Comparison of ENCODE assay signal across 13 cellular contexts in the genomic region with DNA sequence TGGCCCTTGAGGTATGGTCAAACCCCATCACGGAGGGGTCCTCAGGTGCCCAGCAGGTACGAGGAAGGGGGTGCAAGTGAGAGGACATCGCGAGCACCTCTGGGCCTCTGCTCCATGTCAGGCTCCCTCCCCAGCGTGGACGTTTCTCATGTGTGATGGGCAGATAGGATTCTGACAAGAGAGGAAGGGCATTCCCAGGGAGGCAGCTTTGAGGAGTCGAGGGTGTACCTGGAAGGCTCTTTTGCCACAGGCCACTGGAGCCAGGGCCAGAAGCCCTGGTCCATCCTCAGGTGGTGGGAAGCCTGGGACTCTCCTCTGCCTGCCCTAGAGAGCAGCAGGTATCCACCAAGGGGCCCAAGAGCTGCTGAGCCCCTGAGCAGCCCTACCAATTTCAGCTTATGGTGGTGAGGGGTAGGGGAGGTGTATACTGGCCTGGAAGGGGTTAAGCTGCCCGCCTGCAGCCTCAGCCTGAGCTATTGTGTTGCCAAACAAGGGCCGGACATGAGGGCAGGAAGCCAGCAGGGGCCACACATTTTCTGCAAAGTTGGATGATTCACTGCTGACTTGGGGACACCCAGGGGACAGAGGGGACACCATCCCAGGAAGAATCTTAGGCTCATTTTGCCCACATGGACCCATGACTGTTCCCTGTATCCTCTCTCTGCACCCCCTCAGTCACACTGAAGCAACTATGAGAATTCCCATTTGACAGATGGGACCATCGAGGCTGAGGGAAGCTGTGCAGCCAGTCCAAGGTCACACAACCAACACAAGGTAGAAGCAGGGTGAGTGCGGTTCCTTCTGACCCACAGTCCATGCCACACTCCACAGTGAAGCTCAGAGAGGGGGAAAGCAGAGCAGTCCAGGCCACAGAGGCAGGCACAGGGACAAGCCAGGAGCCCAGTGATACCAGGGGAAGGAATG. TPM values are rescaled to one million over a fixed set of nuclear protein-coding genes. Genes with fewer than 3 reads are reported as not detected.
A peak's percentile ranks its signal among the peaks of the same experiment; 100 is the strongest.
DNase-seq lines count a peak whose midpoint lies in the region; ATAC-seq and TF ChIP-seq lines count a peak whose summit lies in the region.
"Had no signal": no experiment of that assay in that cellular context is flagged by ENCODE, and none has a peak within 500 bp of the region (broad histone marks: within the 10 kb centered on the region; RNA-seq: fewer than 3 reads in every experiment).

No MANE protein-coding gene starts in this region.

- in situ Hi-C loops in G401 (cut with HindIII; ENCODE audit: low sequenced_read_pairs), result no loop called here

- TF ChIP-seq POLR2A in uterus (IDR thresholded peaks at IDR 0.05), result no peak

- H3K27ac ChIP-seq in mesodermal cell (ENCODE audit: low read depth, low read length, severe bottlenecking) (peak overlapping the region; percentile 23), uterus (peak overlapping the region; percentile 72 to 79)
- no peak overlapping the region for H3K27ac ChIP-seq in effector memory CD4-positive, alpha-beta T cell (ENCODE audit: insufficient read depth, low read length, poor library complexity, severe bottlenecking)

- H3K27me3 Mint-ChIP-seq in activated naive CD8-positive, alpha-beta T cell treated with anti-CD3 and anti-CD28 coated beads, Interleukin-2, amount 10 ng/mL, durations not matched to agents 7 days and 5 days, result peaks cover 17% of the 10 kb centered on the region
- peaks cover 21% of the 10 kb centered on the region for H3K27me3 Mint-ChIP-seq in activated naive CD8-positive, alpha-beta T cell treated with anti-CD3 and anti-CD28 coated beads, Interleukin-2, amount 50 U/mL, for 24 hours

- H3K4me3 Mint-ChIP-seq in activated naive CD8-positive, alpha-beta T cell treated with anti-CD3 and anti-CD28 coated beads, Interleukin-2, amount 10 ng/mL, durations not matched to agents 7 days and 5 days, result no peak overlapping the region
- no peak overlapping the region for H3K4me3 Mint-ChIP-seq in activated naive CD8-positive, alpha-beta T cell treated with anti-CD3 and anti-CD28 coated beads, Interleukin-2, amount 50 U/mL, for 24 hours

- TF ChIP-seq CTCF in fibroblast of pulmonary artery (IDR thresholded peaks at IDR 0.05; ENCODE audit: low read length, missing control alignments) (no peak), uterus (IDR thresholded peaks at IDR 0.05) (no peak)

- H3K4me1 Mint-ChIP-seq in activated naive CD8-positive, alpha-beta T cell treated with anti-CD3 and anti-CD28 coated beads, Interleukin-2, amount 10 ng/mL, durations not matched to agents 7 days and 5 days, result peaks cover 9% of the 10 kb centered on the region
- no peaks in the 10 kb centered on the region for H3K4me1 Mint-ChIP-seq in activated naive CD8-positive, alpha-beta T cell treated with anti-CD3 and anti-CD28 coated beads, Interleukin-2, amount 50 U/mL, for 24 hours

- H3K4me1 ChIP-seq in mesodermal cell (ENCODE audit: control insufficient read depth, insufficient read depth, low read length, poor library complexity, severe bottlenecking) (peaks cover 31% of the 10 kb centered on the region), uterus (no peaks in the 10 kb centered on the region)
- no peaks in the 10 kb centered on the region for H3K4me1 ChIP-seq in effector memory CD4-positive, alpha-beta T cell (ENCODE audit: control insufficient read depth, insufficient read depth, low read length, poor library complexity, severe bottlenecking)

- peak overlapping the region; percentile 49 for H3K27ac Mint-ChIP-seq in activated naive CD8-positive, alpha-beta T cell treated with anti-CD3 and anti-CD28 coated beads, Interleukin-2, amount 10 ng/mL, durations not matched to agents 7 days and 5 days
- no peak overlapping the region for H3K27ac Mint-ChIP-seq in activated naive CD8-positive, alpha-beta T cell treated with anti-CD3 and anti-CD28 coated beads, Interleukin-2, amount 50 U/mL, for 24 hours

- H3K27me3 ChIP-seq in uterus, result no peaks in the 10 kb centered on the region
- peaks cover 5% of the 10 kb centered on the region for H3K27me3 ChIP-seq in effector memory CD4-positive, alpha-beta T cell (replicated peaks; ENCODE audit: control insufficient read depth, insufficient read depth, low read length, poor library complexity, severe bottlenecking)

- intact Hi-C loops in uterus (cut with DNase I; ENCODE audit: low total_unique reads), result no loop called here

- peak overlapping the region; percentile 63 for H3K4me3 ChIP-seq in fibroblast of pulmonary artery (replicated peaks; ENCODE audit: low read depth, low read length)
- peak overlapping the region; percentile 11 for H3K4me3 ChIP-seq in mesodermal cell (ENCODE audit: extremely low read depth, insufficient read depth, low read length, poor library complexity, severe bottlenecking)
- no peak overlapping the region for H3K4me3 ChIP-seq in uterus
- no peak overlapping the region for H3K4me3 ChIP-seq in effector memory CD4-positive, alpha-beta T cell (ENCODE audit: insufficient read depth, low read depth, low read length, poor library complexity, severe bottlenecking)

- ATAC-seq in activated naive CD8-positive, alpha-beta T cell treated with anti-CD3 and anti-CD28 coated beads, Interleukin-2, amount 10 ng/mL, durations not matched to agents 7 days and 5 days (ENCODE audit: low read depth), result no peak
- ATAC-seq in activated naive CD8-positive, alpha-beta T cell treated with anti-CD3 and anti-CD28 coated beads, Interleukin-2, amount 50 U/mL, for 24 hours, result no peak
- ATAC-seq: sciatic nerve, SK-N-SH treated with all-trans-retinoic acid at 6 μM for 48 hours had no signal

- H3K36me3 ChIP-seq in mesodermal cell (ENCODE audit: control insufficient read depth, insufficient read depth, low read length) (no peaks in the 10 kb centered on the region), uterus (no peaks in the 10 kb centered on the region)
- no peaks in the 10 kb centered on the region for H3K36me3 ChIP-seq in effector memory CD4-positive, alpha-beta T cell (ENCODE audit: control insufficient read depth, insufficient read depth, low read length)

- POLR2A ChIA-PET in activated naive CD8-positive, alpha-beta T cell treated with anti-CD3 and anti-CD28 coated beads, Interleukin-2, amount 10 ng/mL, durations not matched to agents 7 days and 5 days (lab: Charles Lee), result no interaction called here

- H3K9me3 Mint-ChIP-seq in activated naive CD8-positive, alpha-beta T cell treated with anti-CD3 and anti-CD28 coated beads, Interleukin-2, amount 10 ng/mL, durations not matched to agents 7 days and 5 days, result no peaks in the 10 kb centered on the region
- H3K9me3 Mint-ChIP-seq in activated naive CD8-positive, alpha-beta T cell treated with anti-CD3 and anti-CD28 coated beads, Interleukin-2, amount 50 U/mL, for 24 hours, result no peaks in the 10 kb centered on the region

- WGBS in mesodermal cell (ENCODE audit: insufficient coverage in 2 of 2), 2 experiments, result 66 to 67% methylated on average over 9 to 10 of the region's 11 CpGs

- H3K9me3 ChIP-seq in mesodermal cell (ENCODE audit: control insufficient read depth, low read length), result no peaks in the 10 kb centered on the region
- no peaks in the 10 kb centered on the region for H3K9me3 ChIP-seq in uterus
- no peaks in the 10 kb centered on the region for H3K9me3 ChIP-seq in effector memory CD4-positive, alpha-beta T cell (ENCODE audit: control insufficient read depth, low read length)

- H3K36me3 Mint-ChIP-seq in activated naive CD8-positive, alpha-beta T cell treated with anti-CD3 and anti-CD28 coated beads, Interleukin-2, amount 10 ng/mL, durations not matched to agents 7 days and 5 days, result no peaks in the 10 kb centered on the region
- H3K36me3 Mint-ChIP-seq in activated naive CD8-positive, alpha-beta T cell treated with anti-CD3 and anti-CD28 coated beads, Interleukin-2, amount 50 U/mL, for 24 hours (ENCODE audit: low read depth), result no peaks in the 10 kb centered on the region

- DNase-seq in activated naive CD8-positive, alpha-beta T cell treated with anti-CD3 and anti-CD28 coated beads, Interleukin-2, amount 10 ng/mL, durations not matched to agents 7 days and 5 days, result no peak
- DNase-seq in activated naive CD8-positive, alpha-beta T cell treated with anti-CD3 and anti-CD28 coated beads, Interleukin-2, amount 50 U/mL, for 24 hours, result no peak
- DNase-seq in fibroblast of pulmonary artery (ENCODE audit: low read depth) (peak; percentile 49), uterus (no peak), NCI-H1436 (lab: John Stamatoyannopoulos, UW) (no peak), G401 (ENCODE audit: low spot score) (no peak)
- no peak for DNase-seq in effector memory CD4-positive, alpha-beta T cell
- DNase-seq: erythroblast, NCI-H2081 treated with DMSO at 0.1 percent for 48 hours had no signal

RNA-seq across cellular contexts. Expression of gene CDH5, which starts 1.7 kb away (rescaled TPM):
- not detected for total RNA-seq in activated naive CD8-positive, alpha-beta T cell treated with anti-CD3 and anti-CD28 coated beads, Interleukin-2, amount 10 ng/mL, durations not matched to agents 7 days and 5 days
- 84.8 TPM for polyA plus RNA-seq in mesodermal cell (2013, experiment 1 of 2)
- polyA plus RNA-seq in mesodermal cell (2013, experiment 2 of 2), result 56.7 TPM
- total RNA-seq in uterus, result 100 to 1,000 TPM in 1 of 4 donors, 10 to 100 TPM in 3; 31.2 to 126 (median 70.6) TPM
- total RNA-seq in G401 (2014; rRNA removed; shearing (Covaris generic)), result not detected in 2 replicates
- total RNA-seq: A172 had no signal

RNA-seq across cellular contexts. Expression of gene BEAN1, which starts 58.9 kb away (rescaled TPM):
- not detected for total RNA-seq in activated naive CD8-positive, alpha-beta T cell treated with anti-CD3 and anti-CD28 coated beads, Interleukin-2, amount 10 ng/mL, durations not matched to agents 7 days and 5 days
- 3.1 TPM for polyA plus RNA-seq in mesodermal cell (2013, experiment 1 of 2)
- 2.4 TPM for polyA plus RNA-seq in mesodermal cell (2013, experiment 2 of 2)
- 1 to 10 TPM in 1 of 4 donors, under 1 TPM in 1, not detected in 2; 0.52 to 3.9 TPM for total RNA-seq in uterus
- not detected in 2 replicates for total RNA-seq in G401 (2014; rRNA removed; shearing (Covaris generic))

Comparison
In these comparisons a context has a peak if more than half of its experiments do, and no peak if none do; other contexts are left out.
1. H3K4me3 ChIP-seq: peak in fibroblast of pulmonary artery (single experiment) and mesodermal cell (single experiment); none in uterus (0 of 2) and effector memory CD4-positive, alpha-beta T cell (single experiment).
2. RNA of gene CDH5, which starts 1.7 kb away (total RNA-seq): 31.2 to 126 TPM in uterus; not detected in activated naive CD8-positive, alpha-beta T cell treated with anti-CD3 and anti-CD28 coated beads, Interleukin-2, amount 10 ng/mL, durations not matched to agents 7 days and 5 days and not detected in G401; every median in the first group is over 10 times any median in the second.